ENCODE assay signal across 9 cellular contexts in genomic region chr16:50354629-50355456, GRCh38. TPM values are rescaled to one million over a fixed set of nuclear protein-coding genes. Genes with fewer than 3 reads are reported as not detected.
A peak's percentile ranks its signal among the peaks of the same experiment; 100 is the strongest.
DNase-seq lines count a peak whose midpoint lies in the region; ATAC-seq and TF ChIP-seq lines count a peak whose summit lies in the region.
"Had no signal": no experiment of that assay in that cellular context is flagged by ENCODE, and none has a peak within 500 bp of the region (broad histone marks: within the 10 kb centered on the region; RNA-seq: fewer than 3 reads in every experiment).

No MANE protein-coding gene starts in this region.

- H3K27ac Mint-ChIP-seq in activated naive CD8-positive, alpha-beta T cell, result peak overlapping the region; percentile 30
- no peak overlapping the region for H3K27ac Mint-ChIP-seq in activated naive CD8-positive, alpha-beta T cell treated with anti-CD3 and anti-CD28 coated beads for 36 hours

- H3K36me3 ChIP-seq in Peyer's patch (peaks cover 0 to 62% (median 0%) of the 10 kb centered on the region in 3 donors), upper lobe of left lung (peaks cover 0 to 53% (median 7%) of the 10 kb centered on the region in 4 donors), WERI-Rb-1 (peaks cover 94% of the 10 kb centered on the region)

- TF ChIP-seq EP300 in upper lobe of left lung (IDR thresholded peaks at IDR 0.05), result no peak

- ATAC-seq in upper lobe of left lung (ENCODE audit: low FRiP score in 2 of 2), result peak in 1 of 2 donors; percentile 75

- no peaks in the 10 kb centered on the region for H3K9me3 ChIP-seq in Peyer's patch
- no peaks in the 10 kb centered on the region for H3K9me3 ChIP-seq in upper lobe of left lung
- no peaks in the 10 kb centered on the region for H3K9me3 ChIP-seq in WERI-Rb-1 (ENCODE audit: severe bottlenecking)

- H3K4me3 ChIP-seq in Peyer's patch (no peak overlapping the region), fibroblast of villous mesenchyme (ENCODE audit: low read depth, low read length) (no peak overlapping the region), upper lobe of left lung (no peak overlapping the region), WERI-Rb-1 (ENCODE audit: low read depth, low read length) (no peak overlapping the region)

- H3K36me3 Mint-ChIP-seq in activated naive CD8-positive, alpha-beta T cell, result peaks cover 4% of the 10 kb centered on the region
- peaks cover 19% of the 10 kb centered on the region for H3K36me3 Mint-ChIP-seq in activated naive CD8-positive, alpha-beta T cell treated with anti-CD3 and anti-CD28 coated beads for 36 hours

- H3K4me3 Mint-ChIP-seq in activated naive CD8-positive, alpha-beta T cell, result no peak overlapping the region
- no peak overlapping the region for H3K4me3 Mint-ChIP-seq in activated naive CD8-positive, alpha-beta T cell treated with anti-CD3 and anti-CD28 coated beads for 36 hours

- peak; percentile 51 to 67 (median 59) for TF ChIP-seq CTCF in Peyer's patch (IDR thresholded peaks at IDR 0.05)
- peak; percentile 59 for TF ChIP-seq CTCF in fibroblast of villous mesenchyme (IDR thresholded peaks at IDR 0.05; ENCODE audit: insufficient read depth, low read depth, low read length)
- TF ChIP-seq CTCF in upper lobe of left lung (IDR thresholded peaks at IDR 0.05), result peak in 5 of 6 experiments; percentile 54 to 66 (median 55)
- no peak for TF ChIP-seq CTCF in WERI-Rb-1 (IDR thresholded peaks at IDR 0.05; ENCODE audit: low read depth, low read length)

- H3K4me1 ChIP-seq in Peyer's patch (no peaks in the 10 kb centered on the region), upper lobe of left lung (peaks cover 0 to 14% (median 7%) of the 10 kb centered on the region in 4 donors)

- peaks cover 26% of the 10 kb centered on the region for H3K4me1 Mint-ChIP-seq in activated naive CD8-positive, alpha-beta T cell (ENCODE audit: low read depth)
- H3K4me1 Mint-ChIP-seq in activated naive CD8-positive, alpha-beta T cell treated with anti-CD3 and anti-CD28 coated beads for 36 hours, result peaks cover 18% of the 10 kb centered on the region

- 67 to 72% methylated on average over 11 of the region's 11 CpGs for whole genome bisulfite sequencing in upper lobe of left lung, 2 donors

- no peaks in the 10 kb centered on the region for H3K27me3 ChIP-seq in Peyer's patch
- H3K27me3 ChIP-seq in upper lobe of left lung, result no peaks in the 10 kb centered on the region
- no peaks in the 10 kb centered on the region for H3K27me3 ChIP-seq in WERI-Rb-1 (ENCODE audit: insufficient read depth, low read depth, severe bottlenecking)

- no peaks in the 10 kb centered on the region for H3K9me3 Mint-ChIP-seq in activated naive CD8-positive, alpha-beta T cell (ENCODE audit: low read depth)
- no peaks in the 10 kb centered on the region for H3K9me3 Mint-ChIP-seq in activated naive CD8-positive, alpha-beta T cell treated with anti-CD3 and anti-CD28 coated beads for 36 hours

- TF ChIP-seq POLR2A in Peyer's patch (IDR thresholded peaks at IDR 0.05), result no peak
- no peak for TF ChIP-seq POLR2A in upper lobe of left lung (IDR thresholded peaks at IDR 0.05)

- no peaks in the 10 kb centered on the region for H3K27me3 Mint-ChIP-seq in activated naive CD8-positive, alpha-beta T cell
- H3K27me3 Mint-ChIP-seq in activated naive CD8-positive, alpha-beta T cell treated with anti-CD3 and anti-CD28 coated beads for 36 hours, result no peaks in the 10 kb centered on the region

- no peak for DNase-seq in activated naive CD8-positive, alpha-beta T cell treated with anti-CD3 and anti-CD28 coated beads for 36 hours
- no peak for DNase-seq in Peyer's patch
- peak; percentile 42 for DNase-seq in fibroblast of villous mesenchyme (ENCODE audit: low read depth)
- DNase-seq in upper lobe of left lung, result no peak
- DNase-seq in stimulated activated CD4-positive, alpha-beta T cell treated with anti-CD3 and anti-CD28 coated beads, Interleukin-4, amount 100 ng/mL, for 24 hours, result no peak
- no peak for DNase-seq in WERI-Rb-1
- DNase-seq in activated effector memory CD4-positive, alpha-beta T cell treated with Interleukin-2 at 50 U/mL for 16 hours, result no peak
- DNase-seq: posterior cingulate gyrus had no signal

- no peak overlapping the region for H3K27ac ChIP-seq in Peyer's patch
- H3K27ac ChIP-seq in upper lobe of left lung, result peak overlapping the region in 1 of 4 donors; percentile 14
- no peak overlapping the region for H3K27ac ChIP-seq in WERI-Rb-1

RNA-seq across cellular contexts. Expression of gene BRD7, which starts 13.9 kb away (rescaled TPM):
- 10 to 100 TPM; 93.6 to 98.5 TPM for total RNA-seq in activated naive CD8-positive, alpha-beta T cell treated with anti-CD3 and anti-CD28 coated beads for 36 hours
- total RNA-seq in Peyer's patch (10 to 100 TPM; 27.8 to 46.2 (median 36.8) TPM), fibroblast of villous mesenchyme (29.0 and 31.5 TPM in 2 replicates), upper lobe of left lung (10 to 100 TPM; 41.5 to 68.2 (median 53.4) TPM)
